In the genomic region with DNA sequence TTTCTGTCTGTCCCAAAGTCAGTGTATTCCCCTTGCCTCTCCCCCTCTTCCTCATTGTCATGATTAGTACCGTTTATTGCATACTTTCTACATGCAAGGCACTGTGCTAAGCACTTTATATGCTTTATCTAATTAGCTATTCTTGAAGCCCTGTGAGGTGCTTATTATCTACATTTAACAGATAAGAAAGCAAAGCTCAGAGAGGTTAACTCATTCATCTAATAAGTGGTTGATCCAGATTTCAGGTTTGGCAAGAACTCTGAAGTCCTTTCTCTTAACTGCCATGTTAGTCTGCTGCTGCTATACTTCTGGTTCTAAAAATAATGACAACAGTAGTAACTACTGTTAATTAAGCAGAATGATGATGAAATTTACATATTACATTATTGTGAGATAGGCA, we compare ENCODE assay signal across 10 cellular contexts. TPM values are rescaled to one million over a fixed set of nuclear protein-coding genes. Genes with fewer than 3 reads are reported as not detected.
DNase-seq lines count a peak whose midpoint lies in the region; ATAC-seq, FAIRE-seq and TF ChIP-seq lines count a peak whose summit lies in the region.
"Had no signal": no experiment of that assay in that cellular context is flagged by ENCODE, and none has a peak within 500 bp of the region (broad histone marks: within the 10 kb centered on the region; RNA-seq: fewer than 3 reads in every experiment).

No MANE protein-coding gene starts in this region.

- H3K18ac ChIP-seq in H1 (ENCODE audit: extremely low read depth, low read length) = no peak overlapping the region

- no peaks in the 10 kb centered on the region for H3K23me2 ChIP-seq in H1 (ENCODE audit: low read depth, low read length)

- H2BK120ac ChIP-seq in H1 (replicated peaks; ENCODE audit: low read depth, low read length) = no peak overlapping the region

- H3K27ac Mint-ChIP-seq in Calu3 (ENCODE audit: unreplicated experiment) = peak overlapping the region; percentile 84

- TF ChIP-seq POLR2A in H1 (IDR thresholded peaks at IDR 0.05; ENCODE audit: control extremely low read depth in 1 of 2, low read depth in 2 of 2, low read length in 2 of 2) = no peak

- no peak overlapping the region for H3K56ac ChIP-seq in H1 (replicated peaks; ENCODE audit: insufficient read length, low read depth, low read length)

- H3K27ac ChIP-seq in OCI-LY1 (ENCODE audit: low read depth, low read length, poor library complexity, severe bottlenecking) = peak overlapping the region; percentile 39
- H3K27ac ChIP-seq in H1 (ENCODE audit: low read depth, low read length) = peak overlapping the region; percentile 19; the same call in 1 of the 2 replicates
- H3K27ac ChIP-seq in pancreas = peak overlapping the region; percentile 72 to 95 (median 88)

- TF ChIP-seq CTCF in Calu3 (IDR thresholded peaks at IDR 0.05; ENCODE audit: unreplicated experiment) (no peak), OCI-LY1 (IDR thresholded peaks at IDR 0.05; ENCODE audit: low read length) (no peak), H1 (IDR thresholded peaks at IDR 0.05; ENCODE audit: control extremely low read depth in 1 of 3, insufficient read depth in 1 of 3, low read depth in 1 of 3, low read length in 3 of 3) (no peak), pancreas (IDR thresholded peaks at IDR 0.05) (no peak)

- H2AFZ ChIP-seq in OCI-LY1 (ENCODE audit: low read length) = no peak overlapping the region
- no peak overlapping the region for H2AFZ ChIP-seq in H1 (ENCODE audit: low read length)

- H3F3A ChIP-seq in OCI-LY1 (ENCODE audit: insufficient read depth, low read length) = no peaks in the 10 kb centered on the region

- no TSS peak for BruUV-seq in Calu3 (replicated peaks; lab: Mats Ljungman, UMichigan)

- peak in 3 of 4 donors; percentile 5 to 14 (median 6) for ATAC-seq in pancreas
- no peak for ATAC-seq in GM21367 (IDR thresholded peaks at IDR 0.05; ENCODE audit: unreplicated experiment)
- no peak for ATAC-seq in GM18498 (IDR thresholded peaks at IDR 0.05; ENCODE audit: unreplicated experiment)

- H3K4me1 Mint-ChIP-seq in Calu3 (ENCODE audit: low read depth, unreplicated experiment) = peaks cover 47% of the 10 kb centered on the region

- H2BK20ac ChIP-seq in H1 (ENCODE audit: low read length) = no peak overlapping the region

- TF ChIP-seq EP300 in H1 (IDR thresholded peaks at IDR 0.05; ENCODE audit: borderline replicate concordance in 1 of 2, low read depth in 2 of 2, low read length in 2 of 2) = no peak

- peaks cover 46% of the 10 kb centered on the region for H3K4me1 ChIP-seq in OCI-LY1 (ENCODE audit: insufficient read depth, low read length, severe bottlenecking)
- H3K4me1 ChIP-seq in H1 (replicated peaks in 1 of 4; ENCODE audit: control insufficient read depth in 3 of 4, insufficient read depth in 4 of 4, low read length in 3 of 4) = peaks cover 10 to 19% (median 15%) of the 10 kb centered on the region in 4 experiments
- peaks cover 33 to 34% (median 33%) of the 10 kb centered on the region in 3 donors for H3K4me1 ChIP-seq in pancreas

- H3K9me2 ChIP-seq in OCI-LY1 (ENCODE audit: low read depth, low read length) = no peaks in the 10 kb centered on the region

- WGBS in H1 (ENCODE audit: extremely low coverage in 1 of 2, insufficient coverage in 1 of 2, insufficient read length in 1 of 2, insufficient replicate concordance in 2 of 2, low coverage in 1 of 2, low lambda C conversion rate in 2 of 2, missing lambda C conversion rate in 1 of 2), 2 experiments = 68% methylated on average over 1 of the region's 1 CpG; no CpG with 5 or more reads in 1 of the 2 experiments
- WGBS in pancreas, 2 donors = 5% methylated on average over 1 of the region's 1 CpG

- H4K91ac ChIP-seq in H1 (replicated peaks; ENCODE audit: insufficient read length, low read length) = no peak overlapping the region

- intact Hi-C loops in Calu3 (cut with micrococcal nuclease; ENCODE audit: unreplicated experiment) = loop anchor here (5.0 kb wide), 1 partner anchor 79 kb away; no protein-coding TSS in a partner anchor
- intact Hi-C loops in pancreas (cut with DNase I) = no loop called here

- no peaks in the 10 kb centered on the region for H3K9me3 Mint-ChIP-seq in Calu3 (ENCODE audit: low read depth, unreplicated experiment)

- H4K8ac ChIP-seq in H1 (ENCODE audit: extremely low read depth, insufficient read depth, low read length) = no peak overlapping the region

- H3K14ac ChIP-seq in H1 (ENCODE audit: insufficient read length) = no peak overlapping the region

- H2BK12ac ChIP-seq in H1 (ENCODE audit: low read depth, low read length) = peak overlapping the region; percentile 75; the same call in 1 of the 2 replicates

- POLR2A ChIA-PET in H1 (lab: Charles Lee; ENCODE audit: partially characterized antibody) = interaction anchor here (1.3 to 1.6 kb wide), 3 partner anchors 9 to 14 kb away, joined by 3 to 12 read pairs (median 5); a partner anchor contains a TSS

- H2BK5ac ChIP-seq in H1 (ENCODE audit: low read depth, low read length) = no peak overlapping the region

- peak overlapping the region; percentile 10; the same call in 1 of the 2 replicates for H3K9ac ChIP-seq in OCI-LY1 (ENCODE audit: low read length)
- H3K9ac ChIP-seq in H1 (replicated peaks in 1 of 4; ENCODE audit: extremely low read depth in 1 of 4, low read depth in 3 of 4, low read length in 3 of 4) = no peak overlapping the region

- H3K4ac ChIP-seq in H1 (replicated peaks; ENCODE audit: insufficient read length, low read depth, low read length) = no peak overlapping the region

- H3K79me2 ChIP-seq in OCI-LY1 (ENCODE audit: insufficient read depth, low read length) = peaks cover 93% of the 10 kb centered on the region
- peaks cover 17 to 94% of the 10 kb centered on the region in 2 experiments for H3K79me2 ChIP-seq in H1 (ENCODE audit: control insufficient read depth in 1 of 2, insufficient read depth in 2 of 2, low read length in 2 of 2)

- H3K36me3 ChIP-seq in OCI-LY1 (ENCODE audit: insufficient read depth, low read length) = peaks cover 7% of the 10 kb centered on the region; the same call in 1 of the 2 replicates
- no peaks in the 10 kb centered on the region for H3K36me3 ChIP-seq in H1 (ENCODE audit: control insufficient read depth in 2 of 4, insufficient read depth in 4 of 4, low read length in 3 of 4)
- H3K36me3 ChIP-seq in pancreas = no peaks in the 10 kb centered on the region

- H3K4me2 ChIP-seq in OCI-LY1 (ENCODE audit: low read length) (peak overlapping the region; percentile 68), H1 (ENCODE audit: insufficient read depth in 1 of 2, low read depth in 2 of 2, low read length in 2 of 2) (no peak overlapping the region; a peak in 1 of 4 replicates)

- peak overlapping the region; percentile 52 for H3K4me3 Mint-ChIP-seq in Calu3 (ENCODE audit: low read depth, unreplicated experiment)

- no peaks in the 10 kb centered on the region for H3K27me3 Mint-ChIP-seq in Calu3 (ENCODE audit: unreplicated experiment)

- CTCF ChIA-PET in Calu3 (lab: Charles Lee) (interaction anchor here (0.6 to 4.0 kb wide), 5 partner anchors 10 to 39 kb away, joined by 3 to 27 read pairs (median 4); a partner anchor contains a TSS), H1 (lab: Charles Lee; ENCODE audit: partially characterized antibody) (interaction anchor here (0.8 to 1.7 kb wide), 3 partner anchors 22 to 81 kb away, joined by 3 to 8 read pairs (median 3); no protein-coding TSS in a partner anchor)

- TF ChIP-seq RAD21 in H1 (IDR thresholded peaks at IDR 0.05 in 1 of 2, conservative IDR thresholded peaks at IDR 0.05 in 1 of 2; ENCODE audit: low read depth in 2 of 2, low read length in 2 of 2) = no peak

- no peak overlapping the region for H3K23ac ChIP-seq in H1 (ENCODE audit: insufficient read length)

- H2BK15ac ChIP-seq in H1 (ENCODE audit: low read length) = no peak overlapping the region

- peak overlapping the region; percentile 97; the same call in 1 of the 2 replicates for H2AK5ac ChIP-seq in H1 (ENCODE audit: low read depth, low read length)

- no peak for FAIRE-seq in H1 (lab: Jason Lieb, UNC)
- no peak for FAIRE-seq in pancreas (lab: Jason Lieb, UNC)
- FAIRE-seq: frontal cortex, TTC549 had no signal

- H4K5ac ChIP-seq in H1 (ENCODE audit: insufficient read length, low read depth, low read length) = no peak overlapping the region

- H3K27me3 ChIP-seq in OCI-LY1 (ENCODE audit: insufficient read depth, low read length) = no peaks in the 10 kb centered on the region
- H3K27me3 ChIP-seq in H1 (replicated peaks in 1 of 4; ENCODE audit: control insufficient read depth in 3 of 4, extremely low read depth in 1 of 4, insufficient read depth in 3 of 4, low read length in 3 of 4) = no peaks in the 10 kb centered on the region
- H3K27me3 ChIP-seq in pancreas = no peaks in the 10 kb centered on the region

- DNase-seq in Calu3 (no peak), H1 (ENCODE audit: low read depth in 1 of 2, low spot score in 2 of 2) (no peak), pancreas (no peak), midbrain (lab: John Stamatoyannopoulos, UW) (no peak), anterior cingulate cortex (lab: John Stamatoyannopoulos, UW) (no peak)

- H4K20me1 ChIP-seq in OCI-LY1 (ENCODE audit: insufficient read depth, low read length) (no peaks in the 10 kb centered on the region), H1 (replicated peaks in 1 of 2; ENCODE audit: control insufficient read depth in 1 of 2, insufficient read depth in 2 of 2, low read length in 2 of 2) (no peaks in the 10 kb centered on the region)

- H3K36me3 Mint-ChIP-seq in Calu3 (ENCODE audit: insufficient read depth, unreplicated experiment) = peaks cover 19% of the 10 kb centered on the region

- H3K79me1 ChIP-seq in H1 (ENCODE audit: low read depth, low read length) = no peaks in the 10 kb centered on the region

- H3K4me3 ChIP-seq in OCI-LY1 (ENCODE audit: low read depth, low read length, poor library complexity, severe bottlenecking) (peak overlapping the region; percentile 41), H1 (ENCODE audit: extremely low read depth in 1 of 4, insufficient read depth in 2 of 4, low read depth in 3 of 4, low read length in 4 of 4) (peak overlapping the region in 1 of 4 experiments; percentile 31; a peak in 1 of 8 replicates), pancreas (no peak overlapping the region)

- H3K9me3 ChIP-seq in OCI-LY1 (ENCODE audit: low read length) = no peaks in the 10 kb centered on the region
- no peaks in the 10 kb centered on the region for H3K9me3 ChIP-seq in H1 (ENCODE audit: insufficient read depth in 2 of 2, low read depth in 1 of 2, low read length in 1 of 2)
- H3K9me3 ChIP-seq in pancreas = no peaks in the 10 kb centered on the region

RNA-seq across cellular contexts. Expression of a gene that starts 13.5 kb away (rescaled TPM):
- total RNA-seq in Calu3 (2022) = 193 and 206 TPM in 2 replicates
- 133 and 138 TPM in 2 replicates for total RNA-seq in H1 (2021; fragmentation: NEBNext Ultra II Directional; extraction: Animal tissue kit (Norgen Biotek cat#: 25700))
- polyA plus RNA-seq in H1 (2011; rRNA removed) = 34.8 and 56.0 TPM in 2 replicates
- polyA plus RNA-seq in H1 (2011; cell fraction: cytosol; rRNA removed) = 42.1 TPM
- 187 TPM for polyA plus RNA-seq in H1 (2011; cell fraction: nucleus; rRNA removed)
- 71.3 to 118 TPM (median 79.1 TPM) in 4 replicates for polyA plus RNA-seq in H1 (2012, experiment 1 of 2)
- 4.1 TPM for polyA plus RNA-seq in H1 (2012, experiment 2 of 2)
- polyA plus RNA-seq in H1 (2013, experiment 1 of 2) = 301 TPM
- polyA plus RNA-seq in H1 (2013, experiment 2 of 2) = 289 TPM
- 158 and 190 TPM in 2 replicates for polyA minus RNA-seq in H1 (2011; rRNA and poly(A)+ RNA removed)
- 60.2 TPM for polyA minus RNA-seq in H1 (2011; cell fraction: cytosol; rRNA and poly(A)+ RNA removed)
- polyA minus RNA-seq in H1 (2011; cell fraction: nucleus; rRNA and poly(A)+ RNA removed) = 350 TPM
- total RNA-seq in pancreas = 100 to 1,000 TPM in 1 of 6 donors, 10 to 100 TPM in 5; 40.0 to 103 (median 43.3) TPM
- polyA plus RNA-seq in pancreas = 10 to 100 TPM; 20.6 to 48.4 TPM

RNA-seq across cellular contexts. Expression of a gene that starts 49.4 kb away (rescaled TPM):
- total RNA-seq in Calu3 (2022) = 6.2 and 10.4 TPM in 2 replicates
- total RNA-seq in H1 (2021; fragmentation: NEBNext Ultra II Directional; extraction: Animal tissue kit (Norgen Biotek cat#: 25700)) = 2.3 and 2.6 TPM in 2 replicates
- polyA plus RNA-seq in H1 (2011; rRNA removed) = 0.82 and 0.96 TPM in 2 replicates
- 1.3 TPM for polyA plus RNA-seq in H1 (2011; cell fraction: cytosol; rRNA removed)
- polyA plus RNA-seq in H1 (2011; cell fraction: nucleus; rRNA removed) = 1.5 TPM
- 1.1 to 1.5 TPM (median 1.4 TPM) in 4 replicates for polyA plus RNA-seq in H1 (2012, experiment 1 of 2)
- 0.59 TPM for polyA plus RNA-seq in H1 (2012, experiment 2 of 2)
- 1.5 TPM for polyA plus RNA-seq in H1 (2013, experiment 1 of 2)
- polyA plus RNA-seq in H1 (2013, experiment 2 of 2) = 1.7 TPM
- polyA minus RNA-seq in H1 (2011; rRNA and poly(A)+ RNA removed) = 1.4 and 1.5 TPM in 2 replicates
- 1.9 TPM for polyA minus RNA-seq in H1 (2011; cell fraction: cytosol; rRNA and poly(A)+ RNA removed)
- polyA minus RNA-seq in H1 (2011; cell fraction: nucleus; rRNA and poly(A)+ RNA removed) = 3.2 TPM
- total RNA-seq in pancreas = 1 to 10 TPM; 2.2 to 7.2 (median 4.3) TPM
- 10 to 100 TPM in 1 of 2 donors, 1 to 10 TPM in 1; 2.3 to 11.9 TPM for polyA plus RNA-seq in pancreas

Comparison
In these comparisons a context has a peak if more than half of its experiments do, and no peak if none do; other contexts are left out.
1. H3K27ac ChIP-seq: peak in every context shown above with its lines; median percentile 88 in pancreas; 39 in OCI-LY1; 19 in H1.
2. ATAC-seq: peak in pancreas (3 of 4); none in GM21367 (single experiment) and GM18498 (single experiment).